8 cellular contexts compared by ENCODE assay signal in genomic region chr12:56152132-56152755, GRCh38. TPM values are rescaled to one million over a fixed set of nuclear protein-coding genes. Genes with fewer than 3 reads are reported as not detected.
A peak's percentile ranks its signal among the peaks of the same experiment; 100 is the strongest.
DNase-seq lines count a peak whose midpoint lies in the region; ATAC-seq, FAIRE-seq and TF ChIP-seq lines count a peak whose summit lies in the region.

Gene MYL6B, plus strand, starts transcription at chr12:56152587. Its CDS starts 1,332 bp downstream, at chr12:56153919.

- peaks cover 13% of the 10 kb centered on the region; the same call in 1 of the 2 replicates for H3K36me3 ChIP-seq in BE2C

- FAIRE-seq in GM19239 (lab: Jason Lieb, UNC), result peak; percentile 88

- peak within 1 kb of the TSS; percentile 80 for H3K4me3 ChIP-seq in BE2C (ENCODE audit: low read depth, low read length)
- H3K4me3 ChIP-seq in choroid plexus epithelial cell (ENCODE audit: low read depth, low read length), result peak within 1 kb of the TSS; percentile 62

- no peaks in the 10 kb centered on the region for H3K27me3 Mint-ChIP-seq in activated CD4-positive, alpha-beta T cell treated with anti-CD3 and anti-CD28 coated beads for 36 hours

- peak within 1 kb of the TSS; percentile 88 for H3K27ac ChIP-seq in layer of hippocampus (ENCODE audit: low read depth, low read length)

- no peaks in the 10 kb centered on the region for H3K27me3 ChIP-seq in BE2C
- no peaks in the 10 kb centered on the region for H3K27me3 ChIP-seq in layer of hippocampus (ENCODE audit: control insufficient read depth, insufficient read depth, low read length)

- peak; percentile 79 for ATAC-seq in HG03442 (IDR thresholded peaks at IDR 0.05; ENCODE audit: unreplicated experiment)
- peak; percentile 92 for ATAC-seq in activated CD4-positive, alpha-beta T cell treated with anti-CD3 and anti-CD28 coated beads for 36 hours

- peaks cover 8% of the 10 kb centered on the region for H3K4me1 ChIP-seq in BE2C

- intact Hi-C loops in activated CD4-positive, alpha-beta T cell treated with anti-CD3 and anti-CD28 coated beads for 36 hours (cut with DNase I, micrococcal nuclease), result loop anchor here (1.0 to 10.0 kb wide), 15 partner anchors 24 to 933 kb away; partner anchors contain the start of genes ESYT1 (in 2 of the 2), PA2G4 (in 2 of the 2), SMARCC2 (in 2 of the 2) and ANKRD52 (in 1 of the 2)

- CTCF ChIA-PET in activated CD4-positive, alpha-beta T cell treated with anti-CD3 and anti-CD28 coated beads for 36 hours (lab: Charles Lee), result interaction anchor here (0.6 to 2.0 kb wide), 13 partner anchors 13 to 404 kb away, joined by 3 to 18 read pairs (median 5); partner anchors contain the start of genes ESYT1, SMARCC2 and ZC3H10

- H3K4me3 Mint-ChIP-seq in activated CD4-positive, alpha-beta T cell treated with anti-CD3 and anti-CD28 coated beads for 36 hours, result peak within 1 kb of the TSS; percentile 88

- H3K4me1 Mint-ChIP-seq in activated CD4-positive, alpha-beta T cell treated with anti-CD3 and anti-CD28 coated beads for 36 hours, result peaks cover 26% of the 10 kb centered on the region

- TF ChIP-seq CTCF in BE2C (IDR thresholded peaks at IDR 0.05; ENCODE audit: low read depth, low read length) (no peak), choroid plexus epithelial cell (conservative IDR thresholded peaks at IDR 0.05; ENCODE audit: low read depth, low read length) (no peak)

- H3K9me3 ChIP-seq in BE2C, result no peaks in the 10 kb centered on the region

- DNase-seq in BE2C, result peak; percentile 95
- peak; percentile 80 for DNase-seq in GM19239 (ENCODE audit: insufficient read length, low spot score)
- DNase-seq in NCI-H524 (lab: John Stamatoyannopoulos, UW), result peak; percentile 83 to 85
- peak; percentile 98 for DNase-seq in activated CD4-positive, alpha-beta T cell treated with anti-CD3 and anti-CD28 coated beads for 36 hours
- peak; percentile 92 for DNase-seq in choroid plexus epithelial cell (ENCODE audit: low read depth)
- peak; percentile 79 to 93 (median 88) for DNase-seq in stimulated activated CD4-positive, alpha-beta T cell treated with anti-CD3 and anti-CD28 coated beads, Interleukin-1b, Interleukin-23, amount 100 ng/mL, for 24 hours (ENCODE audit: low read depth in 4 of 4, low spot score in 1 of 4)

- H3K36me3 Mint-ChIP-seq in activated CD4-positive, alpha-beta T cell treated with anti-CD3 and anti-CD28 coated beads for 36 hours (ENCODE audit: low read depth), result peaks cover 8% of the 10 kb centered on the region

- POLR2A ChIA-PET in activated CD4-positive, alpha-beta T cell treated with anti-CD3 and anti-CD28 coated beads for 36 hours (lab: Charles Lee), result interaction anchor here (0.5 to 1.9 kb wide), 6 partner anchors 9 to 38 kb away, joined by 3 to 13 read pairs (median 5); partner anchors contain the start of genes ESYT1, RPL41 and ZC3H10

- H3K9me3 Mint-ChIP-seq in activated CD4-positive, alpha-beta T cell treated with anti-CD3 and anti-CD28 coated beads for 36 hours (ENCODE audit: low read depth), result no peaks in the 10 kb centered on the region

- peak within 1 kb of the TSS; percentile 99 for H3K27ac Mint-ChIP-seq in activated CD4-positive, alpha-beta T cell treated with anti-CD3 and anti-CD28 coated beads for 36 hours

RNA-seq across cellular contexts. Expression of gene MYL6B, which starts in this region (rescaled TPM):
- polyA plus RNA-seq in BE2C (2012; ENCODE audit: insufficient read depth, insufficient read length, low read depth), result 334 TPM
- total RNA-seq in activated CD4-positive, alpha-beta T cell treated with anti-CD3 and anti-CD28 coated beads for 36 hours, result 10 to 100 TPM; 76.3 to 79.3 TPM

Comparison
In these comparisons a context has a peak if more than half of its experiments do, and no peak if none do; other contexts are left out.
1. Peak in every context shown above with its lines: DNase-seq, ATAC-seq, H3K4me3 ChIP-seq and H3K27ac ChIP-seq.